In the genomic region with DNA sequence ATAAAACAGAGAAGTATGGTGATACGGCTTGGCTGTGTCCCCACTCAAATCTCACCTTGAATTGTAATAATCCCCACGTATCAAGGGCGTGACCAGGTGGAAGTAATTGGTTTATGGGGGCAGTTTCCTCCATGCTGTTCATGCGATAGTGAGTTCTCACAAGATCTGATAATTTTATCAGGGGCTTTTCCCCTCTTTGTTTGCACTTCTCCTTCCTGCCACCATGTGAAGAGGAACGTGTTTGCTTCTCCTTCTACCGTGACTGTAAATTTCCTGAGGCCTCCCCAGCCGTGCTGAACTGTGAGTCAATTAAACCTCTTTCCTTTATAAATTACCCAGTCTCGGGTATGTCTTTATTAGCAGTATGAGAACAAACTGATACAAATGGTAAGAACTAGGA, we compare ENCODE assay signal across 6 cellular contexts.
A peak's percentile ranks its signal among the peaks of the same experiment; 100 is the strongest.
DNase-seq lines count a peak whose midpoint lies in the region; ATAC-seq and TF ChIP-seq lines count a peak whose summit lies in the region.
"Not testable (repeated sequence)": the region's sequence is repeated elsewhere in the genome, so short reads cannot be mapped to it uniquely, and the experiment has no call there.

No MANE protein-coding gene starts in this region.

- not testable (repeated sequence) for H3K27me3 ChIP-seq in SU-DHL-6 (ENCODE audit: low read length)

- intact Hi-C loops in activated CD4-positive, alpha-beta T cell treated with anti-CD3 and anti-CD28 coated beads, Interleukin-2, amount 10 ng/mL, durations not matched to agents 24 days and 14 days (cut with micrococcal nuclease) = not testable (repeated sequence)

- H3K9me2 ChIP-seq in SU-DHL-6 (replicated peaks; ENCODE audit: insufficient read depth, low read length) = not testable (repeated sequence)

- not testable (repeated sequence) for H3K4me3 ChIP-seq in SU-DHL-6 (ENCODE audit: insufficient read depth, low read length, poor library complexity, severe bottlenecking)

- H3F3A ChIP-seq in SU-DHL-6 (ENCODE audit: insufficient read depth) = peaks cover 23% of the 10 kb centered on the region; the same call in 1 of the 2 replicates

- peak; percentile 65 for DNase-seq in DMS53 (lab: John Stamatoyannopoulos, UW)
- peak; percentile 17 for DNase-seq in activated CD4-positive, alpha-beta T cell treated with anti-CD3 and anti-CD28 coated beads, Interleukin-2, amount 10 ng/mL, durations not matched to agents 24 days and 14 days
- DNase-seq in memory B cell (ENCODE audit: low spot score in 2 of 2); nephron progenitor cell: not testable (repeated sequence)

- not testable (repeated sequence) for H3K4me3 Mint-ChIP-seq in activated CD4-positive, alpha-beta T cell treated with anti-CD3 and anti-CD28 coated beads, Interleukin-2, amount 10 ng/mL, durations not matched to agents 24 days and 14 days; memory B cell; nephron progenitor cell; stimulated activated naive CD8-positive, alpha-beta T cell treated with anti-CD3 and anti-CD28 coated beads, Interleukin-15, Interleukin-2, amounts not matched to agents 100 ng/mL and 50 ng/mL, for 24 hours

- not testable (repeated sequence) for H4K20me1 ChIP-seq in SU-DHL-6 (ENCODE audit: low read depth, low read length)

- peak overlapping the region; percentile 23; the same call in 1 of the 2 replicates for H3K27ac ChIP-seq in SU-DHL-6 (ENCODE audit: low read depth, low read length)

- peak overlapping the region; percentile 44 for H2AFZ ChIP-seq in SU-DHL-6 (ENCODE audit: low read depth, low read length, severe bottlenecking)

- H3K27me3 Mint-ChIP-seq in activated CD4-positive, alpha-beta T cell treated with anti-CD3 and anti-CD28 coated beads, Interleukin-2, amount 10 ng/mL, durations not matched to agents 24 days and 14 days; memory B cell; nephron progenitor cell (ENCODE audit: low read depth, poor library complexity): not testable (repeated sequence)
- peaks cover 12% of the 10 kb centered on the region for H3K27me3 Mint-ChIP-seq in stimulated activated naive CD8-positive, alpha-beta T cell treated with anti-CD3 and anti-CD28 coated beads, Interleukin-15, Interleukin-2, amounts not matched to agents 100 ng/mL and 50 ng/mL, for 24 hours

- H3K9me3 ChIP-seq in SU-DHL-6 (ENCODE audit: insufficient read depth, low read length) = peaks cover 20% of the 10 kb centered on the region; the same call in 1 of the 2 replicates

- not testable (repeated sequence) for H3K36me3 Mint-ChIP-seq in activated CD4-positive, alpha-beta T cell treated with anti-CD3 and anti-CD28 coated beads, Interleukin-2, amount 10 ng/mL, durations not matched to agents 24 days and 14 days (ENCODE audit: low read depth); memory B cell; nephron progenitor cell (ENCODE audit: low read depth); stimulated activated naive CD8-positive, alpha-beta T cell treated with anti-CD3 and anti-CD28 coated beads, Interleukin-15, Interleukin-2, amounts not matched to agents 100 ng/mL and 50 ng/mL, for 24 hours (ENCODE audit: low read depth)

- peak; percentile 42 for ATAC-seq in memory B cell (ENCODE audit: low read depth)

- H3K4me2 ChIP-seq in SU-DHL-6 (ENCODE audit: low read depth, low read length, poor library complexity, severe bottlenecking) = not testable (repeated sequence)

- H3K27ac Mint-ChIP-seq in activated CD4-positive, alpha-beta T cell treated with anti-CD3 and anti-CD28 coated beads, Interleukin-2, amount 10 ng/mL, durations not matched to agents 24 days and 14 days = not testable (repeated sequence)
- H3K27ac Mint-ChIP-seq in memory B cell = peak overlapping the region; percentile 75
- peak overlapping the region; percentile 34 for H3K27ac Mint-ChIP-seq in nephron progenitor cell
- H3K27ac Mint-ChIP-seq in stimulated activated naive CD8-positive, alpha-beta T cell treated with anti-CD3 and anti-CD28 coated beads, Interleukin-15, Interleukin-2, amounts not matched to agents 100 ng/mL and 50 ng/mL, for 24 hours = peak overlapping the region; percentile 18

- not testable (repeated sequence) for H3K9ac ChIP-seq in SU-DHL-6 (ENCODE audit: low read length)

- H3K36me3 ChIP-seq in SU-DHL-6 (ENCODE audit: low read length) = not testable (repeated sequence)

- TF ChIP-seq CTCF in SU-DHL-6 (IDR thresholded peaks at IDR 0.05; ENCODE audit: insufficient read depth, low read length, poor library complexity, severe bottlenecking); nephron progenitor cell (IDR thresholded peaks at IDR 0.05): not testable (repeated sequence)

- H3K79me2 ChIP-seq in SU-DHL-6 (ENCODE audit: insufficient read depth, low read length) = not testable (repeated sequence)

- not testable (repeated sequence) for H3K4me1 Mint-ChIP-seq in activated CD4-positive, alpha-beta T cell treated with anti-CD3 and anti-CD28 coated beads, Interleukin-2, amount 10 ng/mL, durations not matched to agents 24 days and 14 days; nephron progenitor cell; stimulated activated naive CD8-positive, alpha-beta T cell treated with anti-CD3 and anti-CD28 coated beads, Interleukin-15, Interleukin-2, amounts not matched to agents 100 ng/mL and 50 ng/mL, for 24 hours (ENCODE audit: low read depth)
- peaks cover 29% of the 10 kb centered on the region for H3K4me1 Mint-ChIP-seq in memory B cell

- not testable (repeated sequence) for H3K9me3 Mint-ChIP-seq in activated CD4-positive, alpha-beta T cell treated with anti-CD3 and anti-CD28 coated beads, Interleukin-2, amount 10 ng/mL, durations not matched to agents 24 days and 14 days; memory B cell; nephron progenitor cell; stimulated activated naive CD8-positive, alpha-beta T cell treated with anti-CD3 and anti-CD28 coated beads, Interleukin-15, Interleukin-2, amounts not matched to agents 100 ng/mL and 50 ng/mL, for 24 hours
